ENCODE assay signal across 8 cellular contexts in genomic region chr7:100867040-100867795, GRCh38. TPM values are rescaled to one million over a fixed set of nuclear protein-coding genes. Genes with fewer than 3 reads are reported as not detected.
A peak's percentile ranks its signal among the peaks of the same experiment; 100 is the strongest.
DNase-seq lines count a peak whose midpoint lies in the region; ATAC-seq and TF ChIP-seq lines count a peak whose summit lies in the region.

Gene TRIP6 (plus strand): TSS chr7:100867387. CDS start chr7:100867498, 111 bp downstream.

- H3K27me3 ChIP-seq in GM06990 (replicated peaks; ENCODE audit: control insufficient read depth, insufficient read depth, low read length): no peaks in the 10 kb centered on the region
- no peaks in the 10 kb centered on the region for H3K27me3 ChIP-seq in kidney epithelial cell (ENCODE audit: control insufficient read depth, insufficient read depth, low read length)
- H3K27me3 ChIP-seq in spleen (replicated peaks in 1 of 7): peaks cover 0 to 10% (median 0%) of the 10 kb centered on the region in 7 donors

- H3K27me3 Mint-ChIP-seq in chondrocyte (ENCODE audit: low read depth): no peaks in the 10 kb centered on the region

- H3K4me1 ChIP-seq in spleen: peaks cover 25 to 69% (median 53%) of the 10 kb centered on the region in 6 donors

- no peaks in the 10 kb centered on the region for H3K9me3 Mint-ChIP-seq in chondrocyte (ENCODE audit: low read depth)

- ATAC-seq in HG03139 (IDR thresholded peaks at IDR 0.05; ENCODE audit: unreplicated experiment) (no peak), GM18520 (IDR thresholded peaks at IDR 0.05; ENCODE audit: unreplicated experiment) (no peak)

- TF ChIP-seq POLR2A in spleen (IDR thresholded peaks at IDR 0.05): no peak

- peaks cover 4% of the 10 kb centered on the region for H3K36me3 ChIP-seq in GM06990 (ENCODE audit: control insufficient read depth, insufficient read depth, low read length)
- peaks cover 4% of the 10 kb centered on the region for H3K36me3 ChIP-seq in kidney epithelial cell (ENCODE audit: control insufficient read depth, insufficient read depth, low read length)
- H3K36me3 ChIP-seq in spleen: peaks cover 0 to 63% (median 14%) of the 10 kb centered on the region in 6 donors

- H3K4me3 ChIP-seq in GM06990 (replicated peaks; ENCODE audit: low read depth, low read length) (peak within 1 kb of the TSS; percentile 82), kidney epithelial cell (ENCODE audit: low read depth, low read length) (peak within 1 kb of the TSS; percentile 83), spleen (peak within 1 kb of the TSS; percentile 24 to 76 (median 43))

- peak within 1 kb of the TSS; percentile 94 for H3K4me3 Mint-ChIP-seq in chondrocyte (ENCODE audit: unreplicated experiment)

- peaks cover 15% of the 10 kb centered on the region for H3K36me3 Mint-ChIP-seq in chondrocyte (ENCODE audit: low read depth)

- peaks cover 37% of the 10 kb centered on the region for H3K4me1 Mint-ChIP-seq in chondrocyte (ENCODE audit: low read depth)

- peak within 1 kb of the TSS; percentile 37 to 92 (median 86) for H3K27ac ChIP-seq in spleen

- intact Hi-C loops in spleen (cut with DNase I; ENCODE audit: low total_unique reads): no loop called here

- WGBS in spleen, 5 donors: 4 to 10% (median 6%) methylated on average over 33 to 44 of the region's 44 CpGs

- no peaks in the 10 kb centered on the region for H3K9me3 ChIP-seq in spleen

- TF ChIP-seq CTCF in GM06990 (IDR thresholded peaks at IDR 0.05; ENCODE audit: insufficient read depth, low read length, poor library complexity, severe bottlenecking) (no peak), chondrocyte (IDR thresholded peaks at IDR 0.05) (no peak), kidney epithelial cell (IDR thresholded peaks at IDR 0.05; ENCODE audit: insufficient read depth, low read length, poor library complexity, severe bottlenecking) (no peak), spleen (IDR thresholded peaks at IDR 0.05 in 8 of 11, conservative IDR thresholded peaks at IDR 0.05 in 3 of 11) (no peak)

- peak within 1 kb of the TSS; percentile 99 for H3K27ac Mint-ChIP-seq in chondrocyte (ENCODE audit: unreplicated experiment)

- DNase-seq in GM06990 (ENCODE audit: extremely low read depth, insufficient read length) (peak; percentile 63), HPDE6-E6E7 (ENCODE audit: extremely low spot score) (peak; percentile 88), UCSD-AML1 (lab: John Stamatoyannopoulos, UW; ENCODE audit: unreplicated experiment) (peak; percentile 67), chondrocyte (ENCODE audit: low spot score) (no peak), kidney epithelial cell (ENCODE audit: low read depth) (no peak), spleen (peak; percentile 86)

RNA-seq across cellular contexts. Expression of gene TRIP6, which starts in this region (rescaled TPM):
- total RNA-seq in chondrocyte (91.6 to 104 TPM (median 98.4 TPM) in 3 replicates), kidney epithelial cell (113 and 114 TPM in 2 replicates), spleen (10 to 100 TPM; 17.6 to 30.2 (median 22.2) TPM)
- 10 to 100 TPM; 12.4 to 22.4 (median 14.8) TPM for polyA plus RNA-seq in spleen

Comparison
In these comparisons a context has a peak if more than half of its experiments do, and no peak if none do; other contexts are left out.
1. DNase-seq: peak in GM06990 (single experiment), HPDE6-E6E7 (single experiment), UCSD-AML1 (single experiment) and spleen (single experiment); none in chondrocyte (single experiment) and kidney epithelial cell (single experiment).
2. Peak in every context shown above with its lines, with median percentiles within 50 percentile points of each other: H3K4me3 ChIP-seq.